In the genomic region with DNA sequence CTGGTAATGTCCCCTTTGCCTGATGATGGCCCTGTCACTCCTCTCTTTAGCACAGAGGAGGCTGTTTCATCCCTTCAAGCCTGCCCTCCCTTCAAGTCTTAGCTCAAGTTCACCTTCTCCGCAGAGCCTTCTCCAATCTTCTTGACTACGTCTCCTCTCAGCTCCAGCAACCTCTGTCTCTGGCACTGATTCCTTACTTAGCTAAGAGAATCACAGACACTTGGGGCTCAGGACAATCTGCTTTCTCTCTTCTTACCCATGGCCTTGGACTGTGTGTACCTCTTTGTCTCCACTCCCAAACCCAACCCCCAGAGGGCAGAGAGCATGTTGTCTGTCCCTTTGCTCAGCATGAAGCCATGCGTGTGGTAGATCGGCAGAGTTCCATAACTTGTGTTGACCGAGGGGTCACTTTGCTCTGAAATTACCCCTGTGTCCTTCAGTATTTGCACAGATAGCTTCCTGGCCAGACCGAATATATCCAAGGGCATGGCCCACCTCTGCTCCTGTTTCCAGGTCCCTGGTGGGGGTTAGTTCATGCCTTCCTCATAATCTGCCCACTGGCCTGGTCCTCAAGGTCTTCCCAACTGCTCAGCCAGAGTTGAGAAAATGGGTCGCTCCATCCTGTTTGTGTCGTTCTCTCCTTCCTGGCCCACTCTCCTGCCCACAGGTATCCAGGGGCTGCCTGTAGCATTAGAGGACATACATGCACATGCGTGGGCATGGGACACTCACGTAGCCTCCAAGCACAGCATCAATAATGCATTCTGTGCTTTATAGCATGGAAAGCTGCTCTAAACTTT, we compare ENCODE assay signal across 1 cellular context.
A peak's percentile ranks its signal among the peaks of the same experiment; 100 is the strongest.
TF ChIP-seq lines count a peak whose summit lies in the region.

No MANE protein-coding gene starts in this region.

TF ChIP-seq in HepG2, 621 proteins besides CTCF, POLR2A, EP300 and RAD21 (continued from another document and continues in another):
- TF ChIP-seq, protein P1, sequence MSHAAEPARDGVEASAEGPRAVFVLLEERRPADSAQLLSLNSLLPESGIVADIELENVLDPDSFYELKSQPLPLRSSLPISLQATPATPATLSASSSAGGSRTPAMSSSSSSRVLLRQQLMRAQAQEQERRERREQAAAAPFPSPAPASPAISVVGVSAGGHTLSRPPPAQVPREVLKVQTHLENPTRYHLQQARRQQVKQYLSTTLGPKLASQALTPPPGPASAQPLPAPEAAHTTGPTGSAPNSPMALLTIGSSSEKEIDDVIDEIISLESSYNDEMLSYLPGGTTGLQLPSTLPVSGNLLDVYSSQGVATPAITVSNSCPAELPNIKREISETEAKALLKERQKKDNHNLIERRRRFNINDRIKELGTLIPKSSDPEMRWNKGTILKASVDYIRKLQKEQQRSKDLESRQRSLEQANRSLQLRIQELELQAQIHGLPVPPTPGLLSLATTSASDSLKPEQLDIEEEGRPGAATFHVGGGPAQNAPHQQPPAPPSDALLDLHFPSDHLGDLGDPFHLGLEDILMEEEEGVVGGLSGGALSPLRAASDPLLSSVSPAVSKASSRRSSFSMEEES (CRISPR knock-in tag; IDR thresholded peaks at IDR 0.05), result peak; percentile 73
- TF ChIP-seq ZNF782 (CRISPR knock-in tag; IDR thresholded peaks at IDR 0.05; ENCODE audit: borderline replicate concordance) (peak; percentile 29; the same call in 1 of the 2 replicates), ZNF292 (CRISPR knock-in tag; IDR thresholded peaks at IDR 0.05; ENCODE audit: borderline replicate concordance, low read depth) (peak; percentile 87; the same call in 1 of the 2 replicates), MEIS1 (CRISPR knock-in tag; IDR thresholded peaks at IDR 0.05; ENCODE audit: borderline replicate concordance) (no peak; the same call in 1 of the 2 replicates), FOXA1 (IDR thresholded peaks at IDR 0.05) (no peak; the same call in 1 of the 2 replicates), FOXA1 (CRISPR knock-in tag; IDR thresholded peaks at IDR 0.05) (peak; percentile 97), ZNF747 (CRISPR knock-in tag; IDR thresholded peaks at IDR 0.05; ENCODE audit: borderline replicate concordance) (peak; percentile 75; the same call in 1 of the 2 replicates), ZNF672 (CRISPR knock-in tag; IDR thresholded peaks at IDR 0.05) (0 out of 2 replicates have a peak, but pooled peaks have one; percentile 28), KLF16 (CRISPR knock-in tag; IDR thresholded peaks at IDR 0.05) (peak in 1 of 2 experiments; percentile 75; a peak in 1 of 4 replicates), CENPX (CRISPR knock-in tag; IDR thresholded peaks at IDR 0.05) (no peak), GATA4 (IDR thresholded peaks at IDR 0.05; ENCODE audit: borderline replicate concordance, low read depth) (peak; percentile 38; the same call in 1 of the 2 replicates), ZNF382 (CRISPR knock-in tag; IDR thresholded peaks at IDR 0.05; ENCODE audit: borderline replicate concordance) (no peak), HOXA3 (CRISPR knock-in tag; IDR thresholded peaks at IDR 0.05) (peak; percentile 93), DMAP1 (CRISPR knock-in tag; IDR thresholded peaks at IDR 0.05) (peak; percentile 96), IKZF1 (IDR thresholded peaks at IDR 0.05) (no peak), ZNF317 (CRISPR knock-in tag; IDR thresholded peaks at IDR 0.05) (peak; percentile 88), SIN3B (IDR thresholded peaks at IDR 0.05; ENCODE audit: low read length) (no peak), CC2D1A (CRISPR knock-in tag; IDR thresholded peaks at IDR 0.05) (no peak), EHMT2 (IDR thresholded peaks at IDR 0.05; ENCODE audit: borderline replicate concordance, low read depth, low read length) (peak; percentile 52; the same call in 1 of the 2 replicates), ZNF709 (CRISPR knock-in tag; IDR thresholded peaks at IDR 0.05) (peak; percentile 79; the same call in 1 of the 2 replicates), HNF4A (CRISPR knock-in tag; IDR thresholded peaks at IDR 0.05) (peak; percentile 100), PCBP1 (IDR thresholded peaks at IDR 0.05; ENCODE audit: borderline replicate concordance, low read depth, low read length) (no peak), ELF4 (CRISPR knock-in tag; IDR thresholded peaks at IDR 0.05; ENCODE audit: borderline replicate concordance) (0 out of 2 replicates have a peak, but pooled peaks have one; percentile 25), ZNF629 (CRISPR knock-in tag; conservative IDR thresholded peaks at IDR 0.05) (peak; percentile 67; the same call in 1 of the 2 replicates), ZNF124 (CRISPR knock-in tag; IDR thresholded peaks at IDR 0.05) (peak; percentile 94), ZNF547 (CRISPR knock-in tag; IDR thresholded peaks at IDR 0.05) (no peak; the same call in 1 of the 2 replicates), ZNF232 (CRISPR knock-in tag; IDR thresholded peaks at IDR 0.05; ENCODE audit: borderline replicate concordance) (peak; percentile 81; the same call in 1 of the 2 replicates), MIXL1 (CRISPR knock-in tag; IDR thresholded peaks at IDR 0.05) (peak; percentile 88), SPEN (CRISPR knock-in tag; IDR thresholded peaks at IDR 0.05; ENCODE audit: low read depth) (peak; percentile 79), ZNF556 (CRISPR knock-in tag; IDR thresholded peaks at IDR 0.05; ENCODE audit: borderline replicate concordance) (peak; percentile 96; the same call in 1 of the 2 replicates), SMYD3 (CRISPR knock-in tag; IDR thresholded peaks at IDR 0.05) (peak; percentile 37; the same call in 1 of the 2 replicates), ZBTB7B (CRISPR knock-in tag; IDR thresholded peaks at IDR 0.05) (peak; percentile 99), HIVEP1 (CRISPR knock-in tag; IDR thresholded peaks at IDR 0.05) (no peak), ZNF563 (CRISPR knock-in tag; IDR thresholded peaks at IDR 0.05) (no peak; the same call in 1 of the 2 replicates), ZNF207 (IDR thresholded peaks at IDR 0.05; ENCODE audit: borderline replicate concordance) (no peak)
- TF ChIP-seq, protein P2, sequence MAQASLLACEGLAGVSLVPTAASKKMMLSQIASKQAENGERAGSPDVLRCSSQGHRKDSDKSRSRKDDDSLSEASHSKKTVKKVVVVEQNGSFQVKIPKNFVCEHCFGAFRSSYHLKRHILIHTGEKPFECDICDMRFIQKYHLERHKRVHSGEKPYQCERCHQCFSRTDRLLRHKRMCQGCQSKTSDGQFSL (CRISPR knock-in tag; IDR thresholded peaks at IDR 0.05), result peak; percentile 52; the same call in 1 of the 2 replicates
- TF ChIP-seq, protein P3, sequence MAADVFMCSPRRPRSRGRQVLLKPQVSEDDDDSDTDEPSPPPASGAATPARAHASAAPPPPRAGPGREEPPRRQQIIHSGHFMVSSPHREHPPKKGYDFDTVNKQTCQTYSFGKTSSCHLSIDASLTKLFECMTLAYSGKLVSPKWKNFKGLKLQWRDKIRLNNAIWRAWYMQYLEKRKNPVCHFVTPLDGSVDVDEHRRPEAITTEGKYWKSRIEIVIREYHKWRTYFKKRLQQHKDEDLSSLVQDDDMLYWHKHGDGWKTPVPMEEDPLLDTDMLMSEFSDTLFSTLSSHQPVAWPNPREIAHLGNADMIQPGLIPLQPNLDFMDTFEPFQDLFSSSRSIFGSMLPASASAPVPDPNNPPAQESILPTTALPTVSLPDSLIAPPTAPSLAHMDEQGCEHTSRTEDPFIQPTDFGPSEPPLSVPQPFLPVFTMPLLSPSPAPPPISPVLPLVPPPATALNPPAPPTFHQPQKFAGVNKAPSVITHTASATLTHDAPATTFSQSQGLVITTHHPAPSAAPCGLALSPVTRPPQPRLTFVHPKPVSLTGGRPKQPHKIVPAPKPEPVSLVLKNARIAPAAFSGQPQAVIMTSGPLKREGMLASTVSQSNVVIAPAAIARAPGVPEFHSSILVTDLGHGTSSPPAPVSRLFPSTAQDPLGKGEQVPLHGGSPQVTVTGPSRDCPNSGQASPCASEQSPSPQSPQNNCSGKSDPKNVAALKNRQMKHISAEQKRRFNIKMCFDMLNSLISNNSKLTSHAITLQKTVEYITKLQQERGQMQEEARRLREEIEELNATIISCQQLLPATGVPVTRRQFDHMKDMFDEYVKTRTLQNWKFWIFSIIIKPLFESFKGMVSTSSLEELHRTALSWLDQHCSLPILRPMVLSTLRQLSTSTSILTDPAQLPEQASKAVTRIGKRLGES (CRISPR knock-in tag; IDR thresholded peaks at IDR 0.05; ENCODE audit: borderline replicate concordance), result peak; percentile 78; the same call in 1 of the 2 replicates
- TF ChIP-seq, protein P4, sequence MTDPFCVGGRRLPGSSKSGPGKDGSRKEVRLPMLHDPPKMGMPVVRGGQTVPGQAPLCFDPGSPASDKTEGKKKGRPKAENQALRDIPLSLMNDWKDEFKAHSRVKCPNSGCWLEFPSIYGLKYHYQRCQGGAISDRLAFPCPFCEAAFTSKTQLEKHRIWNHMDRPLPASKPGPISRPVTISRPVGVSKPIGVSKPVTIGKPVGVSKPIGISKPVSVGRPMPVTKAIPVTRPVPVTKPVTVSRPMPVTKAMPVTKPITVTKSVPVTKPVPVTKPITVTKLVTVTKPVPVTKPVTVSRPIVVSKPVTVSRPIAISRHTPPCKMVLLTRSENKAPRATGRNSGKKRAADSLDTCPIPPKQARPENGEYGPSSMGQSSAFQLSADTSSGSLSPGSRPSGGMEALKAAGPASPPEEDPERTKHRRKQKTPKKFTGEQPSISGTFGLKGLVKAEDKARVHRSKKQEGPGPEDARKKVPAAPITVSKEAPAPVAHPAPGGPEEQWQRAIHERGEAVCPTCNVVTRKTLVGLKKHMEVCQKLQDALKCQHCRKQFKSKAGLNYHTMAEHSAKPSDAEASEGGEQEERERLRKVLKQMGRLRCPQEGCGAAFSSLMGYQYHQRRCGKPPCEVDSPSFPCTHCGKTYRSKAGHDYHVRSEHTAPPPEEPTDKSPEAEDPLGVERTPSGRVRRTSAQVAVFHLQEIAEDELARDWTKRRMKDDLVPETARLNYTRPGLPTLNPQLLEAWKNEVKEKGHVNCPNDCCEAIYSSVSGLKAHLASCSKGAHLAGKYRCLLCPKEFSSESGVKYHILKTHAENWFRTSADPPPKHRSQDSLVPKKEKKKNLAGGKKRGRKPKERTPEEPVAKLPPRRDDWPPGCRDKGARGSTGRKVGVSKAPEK (CRISPR knock-in tag; IDR thresholded peaks at IDR 0.05; ENCODE audit: borderline replicate concordance), result no peak; the same call in 1 of the 2 replicates
- TF ChIP-seq, protein P5, sequence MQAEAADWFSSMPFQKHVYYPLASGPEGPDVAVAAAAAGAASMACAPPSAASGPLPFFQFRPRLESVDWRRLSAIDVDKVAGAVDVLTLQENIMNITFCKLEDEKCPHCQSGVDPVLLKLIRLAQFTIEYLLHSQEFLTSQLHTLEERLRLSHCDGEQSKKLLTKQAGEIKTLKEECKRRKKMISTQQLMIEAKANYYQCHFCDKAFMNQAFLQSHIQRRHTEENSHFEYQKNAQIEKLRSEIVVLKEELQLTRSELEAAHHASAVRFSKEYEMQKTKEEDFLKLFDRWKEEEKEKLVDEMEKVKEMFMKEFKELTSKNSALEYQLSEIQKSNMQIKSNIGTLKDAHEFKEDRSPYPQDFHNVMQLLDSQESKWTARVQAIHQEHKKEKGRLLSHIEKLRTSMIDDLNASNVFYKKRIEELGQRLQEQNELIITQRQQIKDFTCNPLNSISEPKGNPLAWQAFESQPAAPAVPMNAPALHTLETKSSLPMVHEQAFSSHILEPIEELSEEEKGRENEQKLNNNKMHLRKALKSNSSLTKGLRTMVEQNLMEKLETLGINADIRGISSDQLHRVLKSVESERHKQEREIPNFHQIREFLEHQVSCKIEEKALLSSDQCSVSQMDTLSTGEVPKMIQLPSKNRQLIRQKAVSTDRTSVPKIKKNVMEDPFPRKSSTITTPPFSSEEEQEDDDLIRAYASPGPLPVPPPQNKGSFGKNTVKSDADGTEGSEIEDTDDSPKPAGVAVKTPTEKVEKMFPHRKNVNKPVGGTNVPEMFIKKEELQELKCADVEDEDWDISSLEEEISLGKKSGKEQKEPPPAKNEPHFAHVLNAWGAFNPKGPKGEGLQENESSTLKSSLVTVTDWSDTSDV (CRISPR knock-in tag; IDR thresholded peaks at IDR 0.05), result no peak
- TF ChIP-seq, protein P6, sequence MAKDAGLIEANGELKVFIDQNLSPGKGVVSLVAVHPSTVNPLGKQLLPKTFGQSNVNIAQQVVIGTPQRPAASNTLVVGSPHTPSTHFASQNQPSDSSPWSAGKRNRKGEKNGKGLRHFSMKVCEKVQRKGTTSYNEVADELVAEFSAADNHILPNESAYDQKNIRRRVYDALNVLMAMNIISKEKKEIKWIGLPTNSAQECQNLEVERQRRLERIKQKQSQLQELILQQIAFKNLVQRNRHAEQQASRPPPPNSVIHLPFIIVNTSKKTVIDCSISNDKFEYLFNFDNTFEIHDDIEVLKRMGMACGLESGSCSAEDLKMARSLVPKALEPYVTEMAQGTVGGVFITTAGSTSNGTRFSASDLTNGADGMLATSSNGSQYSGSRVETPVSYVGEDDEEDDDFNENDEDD (CRISPR knock-in tag; IDR thresholded peaks at IDR 0.05; ENCODE audit: borderline replicate concordance), result peak; percentile 77; the same call in 1 of the 2 replicates
- TF ChIP-seq, protein P7, sequence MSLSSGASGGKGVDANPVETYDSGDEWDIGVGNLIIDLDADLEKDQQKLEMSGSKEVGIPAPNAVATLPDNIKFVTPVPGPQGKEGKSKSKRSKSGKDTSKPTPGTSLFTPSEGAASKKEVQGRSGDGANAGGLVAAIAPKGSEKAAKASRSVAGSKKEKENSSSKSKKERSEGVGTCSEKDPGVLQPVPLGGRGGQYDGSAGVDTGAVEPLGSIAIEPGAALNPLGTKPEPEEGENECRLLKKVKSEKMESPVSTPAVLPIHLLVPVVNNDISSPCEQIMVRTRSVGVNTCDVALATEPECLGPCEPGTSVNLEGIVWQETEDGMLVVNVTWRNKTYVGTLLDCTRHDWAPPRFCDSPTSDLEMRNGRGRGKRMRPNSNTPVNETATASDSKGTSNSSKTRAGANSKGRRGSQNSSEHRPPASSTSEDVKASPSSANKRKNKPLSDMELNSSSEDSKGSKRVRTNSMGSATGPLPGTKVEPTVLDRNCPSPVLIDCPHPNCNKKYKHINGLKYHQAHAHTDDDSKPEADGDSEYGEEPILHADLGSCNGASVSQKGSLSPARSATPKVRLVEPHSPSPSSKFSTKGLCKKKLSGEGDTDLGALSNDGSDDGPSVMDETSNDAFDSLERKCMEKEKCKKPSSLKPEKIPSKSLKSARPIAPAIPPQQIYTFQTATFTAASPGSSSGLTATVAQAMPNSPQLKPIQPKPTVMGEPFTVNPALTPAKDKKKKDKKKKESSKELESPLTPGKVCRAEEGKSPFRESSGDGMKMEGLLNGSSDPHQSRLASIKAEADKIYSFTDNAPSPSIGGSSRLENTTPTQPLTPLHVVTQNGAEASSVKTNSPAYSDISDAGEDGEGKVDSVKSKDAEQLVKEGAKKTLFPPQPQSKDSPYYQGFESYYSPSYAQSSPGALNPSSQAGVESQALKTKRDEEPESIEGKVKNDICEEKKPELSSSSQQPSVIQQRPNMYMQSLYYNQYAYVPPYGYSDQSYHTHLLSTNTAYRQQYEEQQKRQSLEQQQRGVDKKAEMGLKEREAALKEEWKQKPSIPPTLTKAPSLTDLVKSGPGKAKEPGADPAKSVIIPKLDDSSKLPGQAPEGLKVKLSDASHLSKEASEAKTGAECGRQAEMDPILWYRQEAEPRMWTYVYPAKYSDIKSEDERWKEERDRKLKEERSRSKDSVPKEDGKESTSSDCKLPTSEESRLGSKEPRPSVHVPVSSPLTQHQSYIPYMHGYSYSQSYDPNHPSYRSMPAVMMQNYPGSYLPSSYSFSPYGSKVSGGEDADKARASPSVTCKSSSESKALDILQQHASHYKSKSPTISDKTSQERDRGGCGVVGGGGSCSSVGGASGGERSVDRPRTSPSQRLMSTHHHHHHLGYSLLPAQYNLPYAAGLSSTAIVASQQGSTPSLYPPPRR (CRISPR knock-in tag; IDR thresholded peaks at IDR 0.05; ENCODE audit: borderline replicate concordance), result peak; percentile 88
